ENCODE assay signal across 1 cellular context in the genomic region with DNA sequence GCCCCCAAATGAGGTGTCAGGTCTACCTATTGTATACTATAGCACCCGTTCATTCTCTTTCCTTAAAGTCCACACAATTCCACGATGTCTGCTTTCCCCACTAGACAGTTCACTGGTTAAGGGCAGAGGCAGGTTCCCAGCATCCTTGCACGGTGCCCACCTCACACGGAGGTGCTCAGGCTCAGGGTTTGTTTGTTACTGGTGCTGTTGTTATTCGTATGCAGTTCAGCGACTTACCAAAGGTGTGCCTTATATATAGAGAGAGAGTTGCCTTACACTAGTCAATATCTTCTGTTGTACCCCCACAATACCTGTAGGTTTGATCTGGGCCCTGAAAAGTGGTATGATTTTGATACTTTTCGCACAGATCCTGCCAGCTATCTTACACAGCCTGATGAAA.
TF ChIP-seq lines count a peak whose summit lies in the region.

No MANE protein-coding gene starts in this region.

TF ChIP-seq in GM23338, 12 proteins besides CTCF, POLR2A, EP300 and RAD21 (continued from another document):
- TF ChIP-seq, protein P1, sequence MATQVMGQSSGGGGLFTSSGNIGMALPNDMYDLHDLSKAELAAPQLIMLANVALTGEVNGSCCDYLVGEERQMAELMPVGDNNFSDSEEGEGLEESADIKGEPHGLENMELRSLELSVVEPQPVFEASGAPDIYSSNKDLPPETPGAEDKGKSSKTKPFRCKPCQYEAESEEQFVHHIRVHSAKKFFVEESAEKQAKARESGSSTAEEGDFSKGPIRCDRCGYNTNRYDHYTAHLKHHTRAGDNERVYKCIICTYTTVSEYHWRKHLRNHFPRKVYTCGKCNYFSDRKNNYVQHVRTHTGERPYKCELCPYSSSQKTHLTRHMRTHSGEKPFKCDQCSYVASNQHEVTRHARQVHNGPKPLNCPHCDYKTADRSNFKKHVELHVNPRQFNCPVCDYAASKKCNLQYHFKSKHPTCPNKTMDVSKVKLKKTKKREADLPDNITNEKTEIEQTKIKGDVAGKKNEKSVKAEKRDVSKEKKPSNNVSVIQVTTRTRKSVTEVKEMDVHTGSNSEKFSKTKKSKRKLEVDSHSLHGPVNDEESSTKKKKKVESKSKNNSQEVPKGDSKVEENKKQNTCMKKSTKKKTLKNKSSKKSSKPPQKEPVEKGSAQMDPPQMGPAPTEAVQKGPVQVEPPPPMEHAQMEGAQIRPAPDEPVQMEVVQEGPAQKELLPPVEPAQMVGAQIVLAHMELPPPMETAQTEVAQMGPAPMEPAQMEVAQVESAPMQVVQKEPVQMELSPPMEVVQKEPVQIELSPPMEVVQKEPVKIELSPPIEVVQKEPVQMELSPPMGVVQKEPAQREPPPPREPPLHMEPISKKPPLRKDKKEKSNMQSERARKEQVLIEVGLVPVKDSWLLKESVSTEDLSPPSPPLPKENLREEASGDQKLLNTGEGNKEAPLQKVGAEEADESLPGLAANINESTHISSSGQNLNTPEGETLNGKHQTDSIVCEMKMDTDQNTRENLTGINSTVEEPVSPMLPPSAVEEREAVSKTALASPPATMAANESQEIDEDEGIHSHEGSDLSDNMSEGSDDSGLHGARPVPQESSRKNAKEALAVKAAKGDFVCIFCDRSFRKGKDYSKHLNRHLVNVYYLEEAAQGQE (IDR thresholded peaks at IDR 0.05; ENCODE audit: unreplicated experiment) = no peak
- TF ChIP-seq JUNB (IDR thresholded peaks at IDR 0.05; ENCODE audit: unreplicated experiment) = no peak
- TF ChIP-seq ZNF462 (CRISPR knock-in tag; IDR thresholded peaks at IDR 0.05) = no peak
- TF ChIP-seq NANOG (IDR thresholded peaks at IDR 0.05; ENCODE audit: borderline replicate concordance) = no peak
- no peak for TF ChIP-seq ZNF114 (CRISPR knock-in tag; IDR thresholded peaks at IDR 0.05)
- no peak for TF ChIP-seq EZH2phosphoT487 (IDR thresholded peaks at IDR 0.05; ENCODE audit: unreplicated experiment)
- TF ChIP-seq STAT1 (IDR thresholded peaks at IDR 0.05; ENCODE audit: unreplicated experiment) = no peak
- no peak for TF ChIP-seq CREB1 (CRISPR knock-in tag; IDR thresholded peaks at IDR 0.05; ENCODE audit: low read depth)
- no peak for TF ChIP-seq POLR2AphosphoS5 (IDR thresholded peaks at IDR 0.05; ENCODE audit: low read depth)
- TF ChIP-seq ZNF331 (CRISPR knock-in tag; IDR thresholded peaks at IDR 0.05; ENCODE audit: low read depth) = no peak
